ENCODE assay signal across 10 cellular contexts in genomic region chr2:69947078-69947801, GRCh38. TPM values are rescaled to one million over a fixed set of nuclear protein-coding genes. Genes with fewer than 3 reads are reported as not detected.
DNase-seq lines count a peak whose midpoint lies in the region; ATAC-seq, FAIRE-seq and TF ChIP-seq lines count a peak whose summit lies in the region.
"Had no signal": no experiment of that assay in that cellular context is flagged by ENCODE, and none has a peak within 500 bp of the region (broad histone marks: within the 10 kb centered on the region; RNA-seq: fewer than 3 reads in every experiment).

No MANE protein-coding gene starts in this region.

- H2BK120ac ChIP-seq in IMR-90 (ENCODE audit: low read depth, low read length): peak overlapping the region; percentile 78

- dilution Hi-C loops in IMR-90 (cut with HindIII; ENCODE audit: low sequenced_read_pairs, unreplicated experiment): no loop called here

- H3K9ac ChIP-seq in IMR-90 (ENCODE audit: low read depth, low read length): no peak overlapping the region
- no peak overlapping the region for H3K9ac ChIP-seq in astrocyte (ENCODE audit: low read length)

- intact Hi-C loops in IMR-90 (cut with micrococcal nuclease): no loop called here

- H2BK15ac ChIP-seq in IMR-90 (ENCODE audit: low read depth, low read length): peak overlapping the region; percentile 75; the same call in 1 of the 3 replicates

- no TSS peak for BruUV-seq in IMR-90 (replicated peaks; lab: Mats Ljungman, UMichigan)

- peak overlapping the region; percentile 53; the same call in 1 of the 2 replicates for H4K91ac ChIP-seq in IMR-90 (ENCODE audit: insufficient read depth, low read depth, low read length)

- H3K18ac ChIP-seq in IMR-90 (ENCODE audit: low read depth, low read length): no peak overlapping the region

- peak overlapping the region in 1 of 2 experiments; percentile 23; a peak in 1 of 4 replicates for H4K8ac ChIP-seq in IMR-90 (ENCODE audit: low read depth in 2 of 2, low read length in 2 of 2)

- TF ChIP-seq CTCF in IMR-90 (conservative IDR thresholded peaks at IDR 0.05; ENCODE audit: low read depth, low read length) (no peak), astrocyte (IDR thresholded peaks at IDR 0.05; ENCODE audit: insufficient read depth, low read depth, low read length) (no peak), GM10248 (IDR thresholded peaks at IDR 0.05; ENCODE audit: control extremely low read depth, extremely low read depth, low read depth, missing control alignments) (no peak)

- peaks cover 20% of the 10 kb centered on the region for H3K9me1 ChIP-seq in IMR-90 (ENCODE audit: insufficient read depth, low read length)

- peak overlapping the region; percentile 92 for H2BK20ac ChIP-seq in IMR-90 (ENCODE audit: low read depth, low read length)

- no peaks in the 10 kb centered on the region for H3K79me2 ChIP-seq in astrocyte (ENCODE audit: insufficient read depth, low read length)

- H3K79me1 ChIP-seq in IMR-90 (ENCODE audit: low read depth in 1 of 2, low read length in 2 of 2): no peaks in the 10 kb centered on the region

- no peak for TF ChIP-seq RAD21 in IMR-90 (IDR thresholded peaks at IDR 0.05; ENCODE audit: low read length)

- no peak overlapping the region for H3K4me3 Mint-ChIP-seq in activated T-cell treated with anti-CD3 and anti-CD28 coated beads, Interleukin-2, amount 50 U/mL, for 24 hours
- peak overlapping the region; percentile 31 for H3K4me3 Mint-ChIP-seq in astrocyte (ENCODE audit: unreplicated experiment)

- no peak overlapping the region for H4K5ac ChIP-seq in IMR-90 (ENCODE audit: low read depth, low read length)

- peak overlapping the region; percentile 67; the same call in 1 of the 2 replicates for H3K14ac ChIP-seq in IMR-90 (replicated peaks; ENCODE audit: low read depth, low read length)

- peak overlapping the region; percentile 81 for H3K27ac Mint-ChIP-seq in activated T-cell treated with anti-CD3 and anti-CD28 coated beads, Interleukin-2, amount 50 U/mL, for 24 hours
- no peak overlapping the region for H3K27ac Mint-ChIP-seq in astrocyte (ENCODE audit: unreplicated experiment)

- in situ Hi-C loops in IMR-90 (cut with MboI; ENCODE audit: low sequenced_read_pairs): no loop called here

- peak overlapping the region; percentile 66 for H3K4ac ChIP-seq in IMR-90 (ENCODE audit: low read depth, low read length)

- H3K56ac ChIP-seq in IMR-90 (ENCODE audit: extremely low read depth, insufficient read depth, low read length): no peak overlapping the region

- 0 out of 2 replicates have a peak overlapping the region, but pooled peaks have one; percentile 28 for H3K23ac ChIP-seq in IMR-90 (ENCODE audit: low read depth, low read length)

- no peak overlapping the region for H3K27ac ChIP-seq in IMR-90 (ENCODE audit: insufficient read depth, low read length)
- H3K27ac ChIP-seq in astrocyte (ENCODE audit: low read depth, low read length): peak overlapping the region; percentile 10
- H3K27ac ChIP-seq in skin epidermis: peak overlapping the region in 15 of 21 experiments; percentile 14 to 81 (median 63)

- H3K9me3 ChIP-seq in IMR-90 (ENCODE audit: control insufficient read depth, insufficient read depth, low read length) (no peaks in the 10 kb centered on the region), astrocyte (ENCODE audit: insufficient read depth, low read depth, low read length) (no peaks in the 10 kb centered on the region)

- no peaks in the 10 kb centered on the region for H3K27me3 ChIP-seq in IMR-90 (ENCODE audit: control insufficient read depth, insufficient read depth, low read length)
- peaks cover 2% of the 10 kb centered on the region for H3K27me3 ChIP-seq in astrocyte (ENCODE audit: insufficient read depth, low read length)

- WGBS in IMR-90 (ENCODE audit: extremely low coverage in 2 of 2, insufficient read length in 1 of 2), 2 experiments: 100% methylated on average over 2 of the region's 4 CpGs; no CpG with 5 or more reads in 1 of the 2 experiments

- H4K20me1 ChIP-seq in IMR-90 (ENCODE audit: insufficient read depth, low read length) (no peaks in the 10 kb centered on the region), astrocyte (ENCODE audit: insufficient read depth, low read length) (no peaks in the 10 kb centered on the region)

- CTCF ChIA-PET in IMR-90 (lab: Yijun Ruan, JAX) (interaction anchor here (1.2 kb wide), 1 partner anchor 7 kb away, joined by 3 read pairs; no protein-coding TSS in a partner anchor), GM10248 (lab: Yijun Ruan, JAX) (interaction anchor here (1.1 to 2.3 kb wide), 6 partner anchors 13 to 35 kb away, joined by 3 to 11 read pairs (median 4); no protein-coding TSS in a partner anchor)

- no peak for FAIRE-seq in astrocyte (lab: Jason Lieb, UNC)

- peak overlapping the region; percentile 4 for H2AFZ ChIP-seq in IMR-90 (replicated peaks; ENCODE audit: low read length, poor library complexity)
- H2AFZ ChIP-seq in astrocyte (ENCODE audit: low read depth, low read length): no peak overlapping the region

- H3K4me1 ChIP-seq in IMR-90 (ENCODE audit: control insufficient read depth, insufficient read depth, low read length) (peaks cover 8% of the 10 kb centered on the region), astrocyte (ENCODE audit: insufficient read depth, low read length) (peaks cover 22% of the 10 kb centered on the region)

- H2AK5ac ChIP-seq in IMR-90 (ENCODE audit: low read depth, low read length): peak overlapping the region; percentile 29

- H2AK9ac ChIP-seq in IMR-90 (replicated peaks; ENCODE audit: low read depth, low read length, poor library complexity): peak overlapping the region; percentile 38

- no peaks in the 10 kb centered on the region for H3K27me3 Mint-ChIP-seq in activated T-cell treated with anti-CD3 and anti-CD28 coated beads, Interleukin-2, amount 50 U/mL, for 24 hours
- H3K27me3 Mint-ChIP-seq in astrocyte (ENCODE audit: low read depth, unreplicated experiment): no peaks in the 10 kb centered on the region

- ATAC-seq in IMR-90 (ENCODE audit: low read depth) (no peak), HG03025 (IDR thresholded peaks at IDR 0.05; ENCODE audit: low FRiP score, unreplicated experiment) (no peak)

- peaks cover 46% of the 10 kb centered on the region for H3K4me1 Mint-ChIP-seq in activated T-cell treated with anti-CD3 and anti-CD28 coated beads, Interleukin-2, amount 50 U/mL, for 24 hours (ENCODE audit: low read depth)
- H3K4me1 Mint-ChIP-seq in astrocyte (ENCODE audit: low read depth, unreplicated experiment): peaks cover 17% of the 10 kb centered on the region

- H3K4me3 ChIP-seq in IMR-90 (ENCODE audit: insufficient read depth, low read depth, low read length) (no peak overlapping the region), astrocyte (ENCODE audit: insufficient read depth, low read depth, low read length) (no peak overlapping the region), skin epidermis (no peak overlapping the region)

- H3K4me2 ChIP-seq in IMR-90 (ENCODE audit: low read depth, low read length): no peak overlapping the region
- peak overlapping the region; percentile 73 for H3K4me2 ChIP-seq in astrocyte (ENCODE audit: low read length)

- H3K36me3 ChIP-seq in IMR-90 (ENCODE audit: control insufficient read depth, insufficient read depth, low read length): peaks cover 7% of the 10 kb centered on the region; the same call in 1 of the 2 replicates
- peaks cover 3% of the 10 kb centered on the region for H3K36me3 ChIP-seq in astrocyte (ENCODE audit: insufficient read depth, low read length)

- H3K36me3 Mint-ChIP-seq in activated T-cell treated with anti-CD3 and anti-CD28 coated beads, Interleukin-2, amount 50 U/mL, for 24 hours (ENCODE audit: low read depth): peaks cover 14% of the 10 kb centered on the region
- H3K36me3 Mint-ChIP-seq in astrocyte (ENCODE audit: low read depth, unreplicated experiment): peaks cover 10% of the 10 kb centered on the region

- H3K9me3 Mint-ChIP-seq in activated T-cell treated with anti-CD3 and anti-CD28 coated beads, Interleukin-2, amount 50 U/mL, for 24 hours: no peaks in the 10 kb centered on the region
- H3K9me3 Mint-ChIP-seq in astrocyte (ENCODE audit: unreplicated experiment): no peaks in the 10 kb centered on the region

- no peak for DNase-seq in activated T-cell treated with anti-CD3 and anti-CD28 coated beads, Interleukin-2, amount 50 U/mL, for 24 hours
- DNase-seq in activated T-cell treated with anti-CD3 and anti-CD28 coated beads, Interleukin-2, amount 50 U/mL, for 48 hours: no peak
- no peak for DNase-seq in IMR-90
- DNase-seq in astrocyte (ENCODE audit: low read depth): no peak
- no peak for DNase-seq in GM10248 (ENCODE audit: extremely low spot score)
- DNase-seq in erythroblast (lab: John Stamatoyannopoulos, UW): no peak
- DNase-seq: NCI-H1092 treated with DMSO at 0.1 percent for 48 hours, occipital lobe had no signal

- H2BK5ac ChIP-seq in IMR-90 (ENCODE audit: low read depth, low read length, poor library complexity, severe bottlenecking): no peak overlapping the region

- TF ChIP-seq POLR2A in IMR-90 (IDR thresholded peaks at IDR 0.05; ENCODE audit: low read depth, low read length): no peak
- no peak for TF ChIP-seq POLR2A in erythroblast (IDR thresholded peaks at IDR 0.05; ENCODE audit: low read length)

- POLR2A ChIA-PET in IMR-90 (lab: Charles Lee; ENCODE audit: unreplicated experiment): no interaction called here
- POLR2A ChIA-PET in GM10248 (lab: Yijun Ruan, JAX): no interaction called here

TF ChIP-seq in IMR-90, 13 proteins besides CTCF, POLR2A, EP300 and RAD21:
- TF ChIP-seq MAZ (IDR thresholded peaks at IDR 0.05; ENCODE audit: borderline replicate concordance, low read depth, low read length) (no peak), MXI1 (IDR thresholded peaks at IDR 0.05; ENCODE audit: borderline replicate concordance, low read depth, low read length) (no peak), BHLHE40 (IDR thresholded peaks at IDR 0.05; ENCODE audit: low read depth, low read length) (no peak)

RNA-seq across cellular contexts. Expression of gene ASPRV1, which starts 14.2 kb away (rescaled TPM):
- 0.18 and 0.28 TPM in 2 replicates for total RNA-seq in IMR-90 (2012; rRNA removed)
- polyA plus RNA-seq in IMR-90 (2012; rRNA removed): 0.09 and 0.14 TPM in 2 replicates
- 0.08 and 0.10 TPM in 2 replicates for polyA plus RNA-seq in IMR-90 (2012; cell fraction: cytosol; rRNA removed)
- 0.36 and 0.39 TPM in 2 replicates for polyA plus RNA-seq in IMR-90 (2012; cell fraction: nucleus; rRNA removed; ENCODE audit: low replicate concordance)
- total RNA-seq in astrocyte: 0.23 and 0.26 TPM in 2 replicates

RNA-seq across cellular contexts. Expression of gene MXD1, which starts 32.3 kb away (rescaled TPM):
- total RNA-seq in IMR-90 (2012; rRNA removed): 2.0 and 3.1 TPM in 2 replicates
- polyA plus RNA-seq in IMR-90 (2012; rRNA removed): 3.7 TPM in 2 replicates
- 1.5 and 1.6 TPM in 2 replicates for polyA plus RNA-seq in IMR-90 (2012; cell fraction: cytosol; rRNA removed)
- 3.8 and 11.5 TPM in 2 replicates for polyA plus RNA-seq in IMR-90 (2012; cell fraction: nucleus; rRNA removed; ENCODE audit: low replicate concordance)
- total RNA-seq in astrocyte: 26.2 and 29.2 TPM in 2 replicates

RNA-seq across cellular contexts. Expression of gene SNRNP27, which starts 53.5 kb away (rescaled TPM):
- total RNA-seq in IMR-90 (2012; rRNA removed) (8.8 and 36.1 TPM in 2 replicates), astrocyte (67.7 and 69.3 TPM in 2 replicates)
- polyA plus RNA-seq in IMR-90 (2012; rRNA removed): 41.5 and 48.3 TPM in 2 replicates
- polyA plus RNA-seq in IMR-90 (2012; cell fraction: cytosol; rRNA removed): 7.2 and 8.6 TPM in 2 replicates
- 3.1 and 16.7 TPM in 2 replicates for polyA plus RNA-seq in IMR-90 (2012; cell fraction: nucleus; rRNA removed; ENCODE audit: low replicate concordance)
